ENCODE assay signal across 7 cellular contexts in the genomic region with DNA sequence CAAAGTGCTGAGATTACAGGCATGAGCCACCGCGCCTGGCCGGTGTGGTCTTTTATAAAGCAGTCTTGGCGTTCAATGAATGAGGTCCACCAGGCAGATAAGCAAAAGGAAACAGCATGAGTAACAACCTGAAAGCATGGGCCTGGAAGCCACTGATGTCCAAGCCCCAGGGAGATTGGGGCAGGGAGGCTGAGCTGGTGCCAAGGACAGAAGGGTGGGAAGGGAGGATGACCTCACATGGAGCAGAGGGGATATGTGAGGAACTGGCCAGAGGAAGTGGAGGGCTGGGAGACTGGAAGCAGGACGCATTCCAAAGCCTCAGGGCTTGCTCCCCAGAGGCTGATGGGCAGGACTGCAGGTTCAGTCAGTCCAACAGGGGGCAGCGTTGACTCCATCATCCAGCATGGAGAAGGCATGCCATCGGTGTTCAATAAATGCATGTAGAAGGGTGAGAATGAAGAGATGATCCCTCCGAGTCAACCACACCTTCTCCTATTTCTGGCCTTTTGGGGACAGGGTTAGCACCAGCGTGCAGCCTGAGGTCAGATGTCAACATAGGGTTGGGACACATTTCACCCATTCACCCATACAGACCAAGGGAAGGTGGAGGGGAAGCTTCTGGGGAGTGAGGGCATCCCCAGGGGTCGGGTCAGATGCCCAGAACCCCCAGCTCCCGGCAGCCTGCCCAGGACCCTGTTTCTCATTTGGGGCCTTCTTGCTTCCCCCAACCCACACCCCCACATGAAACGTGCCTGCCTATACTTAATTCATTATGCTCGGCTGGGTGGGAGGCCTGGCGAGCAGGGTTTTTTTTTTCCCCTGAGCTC.
DNase-seq lines count a peak whose midpoint lies in the region; ATAC-seq and TF ChIP-seq lines count a peak whose summit lies in the region.

No MANE protein-coding gene starts in this region.

- no peak for DNase-seq in GM20000 (ENCODE audit: low spot score)
- DNase-seq in RPMI8226, result peak; percentile 29
- DNase-seq in fibroblast of peridontal ligament (ENCODE audit: extremely low read depth), result peak; percentile 15
- DNase-seq in retinal pigment epithelial cell (ENCODE audit: low read depth), result no peak
- no peak for DNase-seq in Ammon's horn (ENCODE audit: low spot score)

- H3K4me3 ChIP-seq in retinal pigment epithelial cell (ENCODE audit: low read length), result no peak overlapping the region

- ATAC-seq in GM21717 (IDR thresholded peaks at IDR 0.05; ENCODE audit: unreplicated experiment) (no peak), HG03469 (IDR thresholded peaks at IDR 0.05; ENCODE audit: unreplicated experiment) (no peak)

- TF ChIP-seq CTCF in GM20000 (IDR thresholded peaks at IDR 0.05; ENCODE audit: extremely low read depth, missing control alignments), result peak; percentile 16
- TF ChIP-seq CTCF in retinal pigment epithelial cell (conservative IDR thresholded peaks at IDR 0.05; ENCODE audit: low read depth, low read length), result peak; percentile 57

Comparison
In these comparisons a context has a peak if more than half of its experiments do, and no peak if none do; other contexts are left out.
1. DNase-seq: peak in RPMI8226 (single experiment) and fibroblast of peridontal ligament (single experiment); none in GM20000 (single experiment), retinal pigment epithelial cell (single experiment) and Ammon's horn (single experiment).